1 cellular context compared by ENCODE assay signal in the genomic region with DNA sequence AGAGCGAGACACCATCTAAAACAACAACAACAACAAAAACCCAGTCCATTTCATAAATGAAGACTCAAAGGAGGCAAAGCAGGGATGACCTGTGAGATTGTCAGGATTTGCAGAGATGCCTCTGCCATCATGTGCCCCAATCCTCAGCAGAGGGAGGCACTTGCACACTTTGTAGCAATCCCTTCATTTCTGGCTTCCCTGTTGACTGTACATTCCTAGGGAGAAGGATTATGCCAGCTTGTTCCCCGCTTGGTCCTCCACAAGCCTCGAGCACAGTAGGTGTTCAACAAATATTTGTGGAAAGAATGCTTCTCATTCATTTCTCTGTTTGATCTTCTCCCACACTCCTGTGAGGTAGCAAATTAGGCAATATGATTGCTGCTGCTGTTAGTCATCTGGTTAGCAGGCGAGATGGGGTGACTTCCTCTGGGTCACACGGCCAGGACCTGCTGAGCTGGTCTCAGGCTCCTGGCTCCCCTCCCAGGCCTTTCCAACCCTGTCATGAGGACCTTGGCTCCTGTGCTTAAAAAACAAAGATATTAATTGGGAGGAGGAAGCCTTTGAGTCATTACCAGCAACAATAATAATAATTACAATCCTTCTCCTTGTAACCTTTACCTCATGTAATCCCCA.
TF ChIP-seq lines count a peak whose summit lies in the region.

No MANE protein-coding gene starts in this region.

TF ChIP-seq in K562, 482 proteins besides CTCF, POLR2A, EP300 and RAD21 (continued from another document):
- TF ChIP-seq, protein P1, sequence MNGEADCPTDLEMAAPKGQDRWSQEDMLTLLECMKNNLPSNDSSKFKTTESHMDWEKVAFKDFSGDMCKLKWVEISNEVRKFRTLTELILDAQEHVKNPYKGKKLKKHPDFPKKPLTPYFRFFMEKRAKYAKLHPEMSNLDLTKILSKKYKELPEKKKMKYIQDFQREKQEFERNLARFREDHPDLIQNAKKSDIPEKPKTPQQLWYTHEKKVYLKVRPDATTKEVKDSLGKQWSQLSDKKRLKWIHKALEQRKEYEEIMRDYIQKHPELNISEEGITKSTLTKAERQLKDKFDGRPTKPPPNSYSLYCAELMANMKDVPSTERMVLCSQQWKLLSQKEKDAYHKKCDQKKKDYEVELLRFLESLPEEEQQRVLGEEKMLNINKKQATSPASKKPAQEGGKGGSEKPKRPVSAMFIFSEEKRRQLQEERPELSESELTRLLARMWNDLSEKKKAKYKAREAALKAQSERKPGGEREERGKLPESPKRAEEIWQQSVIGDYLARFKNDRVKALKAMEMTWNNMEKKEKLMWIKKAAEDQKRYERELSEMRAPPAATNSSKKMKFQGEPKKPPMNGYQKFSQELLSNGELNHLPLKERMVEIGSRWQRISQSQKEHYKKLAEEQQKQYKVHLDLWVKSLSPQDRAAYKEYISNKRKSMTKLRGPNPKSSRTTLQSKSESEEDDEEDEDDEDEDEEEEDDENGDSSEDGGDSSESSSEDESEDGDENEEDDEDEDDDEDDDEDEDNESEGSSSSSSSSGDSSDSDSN (IDR thresholded peaks at IDR 0.05; ENCODE audit: borderline replicate concordance in 1 of 2, low read depth in 2 of 2, low read length in 2 of 2): peak; percentile 37 to 64; a peak in 1 of 4 replicates
- TF ChIP-seq ETV5 (CRISPR knock-in tag; IDR thresholded peaks at IDR 0.05; ENCODE audit: low read depth) (no peak), MIER1 (IDR thresholded peaks at IDR 0.05; ENCODE audit: low read depth) (no peak), ZNF324 (CRISPR knock-in tag; IDR thresholded peaks at IDR 0.05) (no peak), SP1 (CRISPR knock-in tag; IDR thresholded peaks at IDR 0.05) (no peak), CCNT2 (IDR thresholded peaks at IDR 0.05; ENCODE audit: borderline replicate concordance, extremely low read depth, insufficient read length, low read depth, low read length) (no peak), ELF4 (CRISPR knock-in tag; IDR thresholded peaks at IDR 0.05) (no peak), ZBTB7A (IDR thresholded peaks at IDR 0.05; ENCODE audit: borderline replicate concordance, control insufficient read depth, low read depth, low read length) (no peak), ELF2 (CRISPR knock-in tag; IDR thresholded peaks at IDR 0.05) (no peak), CEBPB (tag; IDR thresholded peaks at IDR 0.05) (peak; percentile 77), MCM7 (IDR thresholded peaks at IDR 0.05) (no peak), BRF1 (IDR thresholded peaks at IDR 0.05; ENCODE audit: borderline replicate concordance, extremely low read depth, insufficient read length) (no peak), LEF1 (IDR thresholded peaks at IDR 0.05) (no peak), NR2C2 (CRISPR knock-in tag; IDR thresholded peaks at IDR 0.05) (no peak), NR2C2 (tag; IDR thresholded peaks at IDR 0.05) (peak; percentile 20; the same call in 1 of the 2 replicates), ZNF408 (CRISPR knock-in tag; IDR thresholded peaks at IDR 0.05; ENCODE audit: low read depth) (no peak), MYC (IDR thresholded peaks at IDR 0.05; ENCODE audit: low read depth, low read length) (no peak), MYC (CRISPR knock-in tag; IDR thresholded peaks at IDR 0.05; ENCODE audit: borderline replicate concordance, low read depth) (no peak), FOSL1 (tag; conservative IDR thresholded peaks at IDR 0.05) (peak; percentile 52), PRMT5 (CRISPR knock-in tag; IDR thresholded peaks at IDR 0.05) (no peak), MECOM (CRISPR knock-in tag; IDR thresholded peaks at IDR 0.05) (no peak), CEBPG (CRISPR knock-in tag; IDR thresholded peaks at IDR 0.05) (no peak), CEBPG (tag; conservative IDR thresholded peaks at IDR 0.05 in 1 of 2, IDR thresholded peaks at IDR 0.05 in 1 of 2) (peak; percentile 78 to 79), RBFOX2 (IDR thresholded peaks at IDR 0.05; ENCODE audit: low read depth, low read length) (no peak), RAD51 (IDR thresholded peaks at IDR 0.05; ENCODE audit: borderline replicate concordance, low read depth) (no peak), BRD9 (IDR thresholded peaks at IDR 0.05; ENCODE audit: low read depth, partially characterized antibody) (no peak), MAFF (IDR thresholded peaks at IDR 0.05; ENCODE audit: low read length) (no peak), PHB (CRISPR knock-in tag; IDR thresholded peaks at IDR 0.05) (no peak), RHOXF2B (CRISPR knock-in tag; conservative IDR thresholded peaks at IDR 0.05) (no peak), SREBF2 (CRISPR knock-in tag; IDR thresholded peaks at IDR 0.05) (no peak), ZNF316 (IDR thresholded peaks at IDR 0.05) (no peak), BCOR (IDR thresholded peaks at IDR 0.05) (no peak)
- TF ChIP-seq, protein P2, sequence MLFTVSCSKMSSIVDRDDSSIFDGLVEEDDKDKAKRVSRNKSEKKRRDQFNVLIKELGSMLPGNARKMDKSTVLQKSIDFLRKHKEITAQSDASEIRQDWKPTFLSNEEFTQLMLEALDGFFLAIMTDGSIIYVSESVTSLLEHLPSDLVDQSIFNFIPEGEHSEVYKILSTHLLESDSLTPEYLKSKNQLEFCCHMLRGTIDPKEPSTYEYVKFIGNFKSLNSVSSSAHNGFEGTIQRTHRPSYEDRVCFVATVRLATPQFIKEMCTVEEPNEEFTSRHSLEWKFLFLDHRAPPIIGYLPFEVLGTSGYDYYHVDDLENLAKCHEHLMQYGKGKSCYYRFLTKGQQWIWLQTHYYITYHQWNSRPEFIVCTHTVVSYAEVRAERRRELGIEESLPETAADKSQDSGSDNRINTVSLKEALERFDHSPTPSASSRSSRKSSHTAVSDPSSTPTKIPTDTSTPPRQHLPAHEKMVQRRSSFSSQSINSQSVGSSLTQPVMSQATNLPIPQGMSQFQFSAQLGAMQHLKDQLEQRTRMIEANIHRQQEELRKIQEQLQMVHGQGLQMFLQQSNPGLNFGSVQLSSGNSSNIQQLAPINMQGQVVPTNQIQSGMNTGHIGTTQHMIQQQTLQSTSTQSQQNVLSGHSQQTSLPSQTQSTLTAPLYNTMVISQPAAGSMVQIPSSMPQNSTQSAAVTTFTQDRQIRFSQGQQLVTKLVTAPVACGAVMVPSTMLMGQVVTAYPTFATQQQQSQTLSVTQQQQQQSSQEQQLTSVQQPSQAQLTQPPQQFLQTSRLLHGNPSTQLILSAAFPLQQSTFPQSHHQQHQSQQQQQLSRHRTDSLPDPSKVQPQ (CRISPR knock-in tag; IDR thresholded peaks at IDR 0.05; ENCODE audit: borderline replicate concordance): no peak
- TF ChIP-seq, protein P3, sequence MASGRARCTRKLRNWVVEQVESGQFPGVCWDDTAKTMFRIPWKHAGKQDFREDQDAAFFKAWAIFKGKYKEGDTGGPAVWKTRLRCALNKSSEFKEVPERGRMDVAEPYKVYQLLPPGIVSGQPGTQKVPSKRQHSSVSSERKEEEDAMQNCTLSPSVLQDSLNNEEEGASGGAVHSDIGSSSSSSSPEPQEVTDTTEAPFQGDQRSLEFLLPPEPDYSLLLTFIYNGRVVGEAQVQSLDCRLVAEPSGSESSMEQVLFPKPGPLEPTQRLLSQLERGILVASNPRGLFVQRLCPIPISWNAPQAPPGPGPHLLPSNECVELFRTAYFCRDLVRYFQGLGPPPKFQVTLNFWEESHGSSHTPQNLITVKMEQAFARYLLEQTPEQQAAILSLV (tag; IDR thresholded peaks at IDR 0.05): no peak
- TF ChIP-seq, protein P4, sequence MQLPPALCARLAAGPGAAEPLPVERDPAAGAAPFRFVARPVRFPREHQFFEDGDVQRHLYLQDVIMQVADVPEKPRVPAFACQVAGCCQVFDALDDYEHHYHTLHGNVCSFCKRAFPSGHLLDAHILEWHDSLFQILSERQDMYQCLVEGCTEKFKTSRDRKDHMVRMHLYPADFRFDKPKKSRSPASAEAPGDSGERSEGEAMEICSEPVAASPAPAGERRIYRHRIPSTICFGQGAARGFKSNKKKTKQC (CRISPR knock-in tag; IDR thresholded peaks at IDR 0.05): no peak
- TF ChIP-seq, protein P5, sequence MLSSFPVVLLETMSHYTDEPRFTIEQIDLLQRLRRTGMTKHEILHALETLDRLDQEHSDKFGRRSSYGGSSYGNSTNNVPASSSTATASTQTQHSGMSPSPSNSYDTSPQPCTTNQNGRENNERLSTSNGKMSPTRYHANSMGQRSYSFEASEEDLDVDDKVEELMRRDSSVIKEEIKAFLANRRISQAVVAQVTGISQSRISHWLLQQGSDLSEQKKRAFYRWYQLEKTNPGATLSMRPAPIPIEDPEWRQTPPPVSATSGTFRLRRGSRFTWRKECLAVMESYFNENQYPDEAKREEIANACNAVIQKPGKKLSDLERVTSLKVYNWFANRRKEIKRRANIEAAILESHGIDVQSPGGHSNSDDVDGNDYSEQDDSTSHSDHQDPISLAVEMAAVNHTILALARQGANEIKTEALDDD (IDR thresholded peaks at IDR 0.05): peak; percentile 57; the same call in 1 of the 2 replicates
- TF ChIP-seq, protein P6, sequence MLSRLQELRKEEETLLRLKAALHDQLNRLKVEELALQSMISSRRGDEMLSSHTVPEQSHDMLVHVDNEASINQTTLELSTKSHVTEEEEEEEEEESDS (CRISPR knock-in tag; IDR thresholded peaks at IDR 0.05): no peak
- TF ChIP-seq, protein P7, sequence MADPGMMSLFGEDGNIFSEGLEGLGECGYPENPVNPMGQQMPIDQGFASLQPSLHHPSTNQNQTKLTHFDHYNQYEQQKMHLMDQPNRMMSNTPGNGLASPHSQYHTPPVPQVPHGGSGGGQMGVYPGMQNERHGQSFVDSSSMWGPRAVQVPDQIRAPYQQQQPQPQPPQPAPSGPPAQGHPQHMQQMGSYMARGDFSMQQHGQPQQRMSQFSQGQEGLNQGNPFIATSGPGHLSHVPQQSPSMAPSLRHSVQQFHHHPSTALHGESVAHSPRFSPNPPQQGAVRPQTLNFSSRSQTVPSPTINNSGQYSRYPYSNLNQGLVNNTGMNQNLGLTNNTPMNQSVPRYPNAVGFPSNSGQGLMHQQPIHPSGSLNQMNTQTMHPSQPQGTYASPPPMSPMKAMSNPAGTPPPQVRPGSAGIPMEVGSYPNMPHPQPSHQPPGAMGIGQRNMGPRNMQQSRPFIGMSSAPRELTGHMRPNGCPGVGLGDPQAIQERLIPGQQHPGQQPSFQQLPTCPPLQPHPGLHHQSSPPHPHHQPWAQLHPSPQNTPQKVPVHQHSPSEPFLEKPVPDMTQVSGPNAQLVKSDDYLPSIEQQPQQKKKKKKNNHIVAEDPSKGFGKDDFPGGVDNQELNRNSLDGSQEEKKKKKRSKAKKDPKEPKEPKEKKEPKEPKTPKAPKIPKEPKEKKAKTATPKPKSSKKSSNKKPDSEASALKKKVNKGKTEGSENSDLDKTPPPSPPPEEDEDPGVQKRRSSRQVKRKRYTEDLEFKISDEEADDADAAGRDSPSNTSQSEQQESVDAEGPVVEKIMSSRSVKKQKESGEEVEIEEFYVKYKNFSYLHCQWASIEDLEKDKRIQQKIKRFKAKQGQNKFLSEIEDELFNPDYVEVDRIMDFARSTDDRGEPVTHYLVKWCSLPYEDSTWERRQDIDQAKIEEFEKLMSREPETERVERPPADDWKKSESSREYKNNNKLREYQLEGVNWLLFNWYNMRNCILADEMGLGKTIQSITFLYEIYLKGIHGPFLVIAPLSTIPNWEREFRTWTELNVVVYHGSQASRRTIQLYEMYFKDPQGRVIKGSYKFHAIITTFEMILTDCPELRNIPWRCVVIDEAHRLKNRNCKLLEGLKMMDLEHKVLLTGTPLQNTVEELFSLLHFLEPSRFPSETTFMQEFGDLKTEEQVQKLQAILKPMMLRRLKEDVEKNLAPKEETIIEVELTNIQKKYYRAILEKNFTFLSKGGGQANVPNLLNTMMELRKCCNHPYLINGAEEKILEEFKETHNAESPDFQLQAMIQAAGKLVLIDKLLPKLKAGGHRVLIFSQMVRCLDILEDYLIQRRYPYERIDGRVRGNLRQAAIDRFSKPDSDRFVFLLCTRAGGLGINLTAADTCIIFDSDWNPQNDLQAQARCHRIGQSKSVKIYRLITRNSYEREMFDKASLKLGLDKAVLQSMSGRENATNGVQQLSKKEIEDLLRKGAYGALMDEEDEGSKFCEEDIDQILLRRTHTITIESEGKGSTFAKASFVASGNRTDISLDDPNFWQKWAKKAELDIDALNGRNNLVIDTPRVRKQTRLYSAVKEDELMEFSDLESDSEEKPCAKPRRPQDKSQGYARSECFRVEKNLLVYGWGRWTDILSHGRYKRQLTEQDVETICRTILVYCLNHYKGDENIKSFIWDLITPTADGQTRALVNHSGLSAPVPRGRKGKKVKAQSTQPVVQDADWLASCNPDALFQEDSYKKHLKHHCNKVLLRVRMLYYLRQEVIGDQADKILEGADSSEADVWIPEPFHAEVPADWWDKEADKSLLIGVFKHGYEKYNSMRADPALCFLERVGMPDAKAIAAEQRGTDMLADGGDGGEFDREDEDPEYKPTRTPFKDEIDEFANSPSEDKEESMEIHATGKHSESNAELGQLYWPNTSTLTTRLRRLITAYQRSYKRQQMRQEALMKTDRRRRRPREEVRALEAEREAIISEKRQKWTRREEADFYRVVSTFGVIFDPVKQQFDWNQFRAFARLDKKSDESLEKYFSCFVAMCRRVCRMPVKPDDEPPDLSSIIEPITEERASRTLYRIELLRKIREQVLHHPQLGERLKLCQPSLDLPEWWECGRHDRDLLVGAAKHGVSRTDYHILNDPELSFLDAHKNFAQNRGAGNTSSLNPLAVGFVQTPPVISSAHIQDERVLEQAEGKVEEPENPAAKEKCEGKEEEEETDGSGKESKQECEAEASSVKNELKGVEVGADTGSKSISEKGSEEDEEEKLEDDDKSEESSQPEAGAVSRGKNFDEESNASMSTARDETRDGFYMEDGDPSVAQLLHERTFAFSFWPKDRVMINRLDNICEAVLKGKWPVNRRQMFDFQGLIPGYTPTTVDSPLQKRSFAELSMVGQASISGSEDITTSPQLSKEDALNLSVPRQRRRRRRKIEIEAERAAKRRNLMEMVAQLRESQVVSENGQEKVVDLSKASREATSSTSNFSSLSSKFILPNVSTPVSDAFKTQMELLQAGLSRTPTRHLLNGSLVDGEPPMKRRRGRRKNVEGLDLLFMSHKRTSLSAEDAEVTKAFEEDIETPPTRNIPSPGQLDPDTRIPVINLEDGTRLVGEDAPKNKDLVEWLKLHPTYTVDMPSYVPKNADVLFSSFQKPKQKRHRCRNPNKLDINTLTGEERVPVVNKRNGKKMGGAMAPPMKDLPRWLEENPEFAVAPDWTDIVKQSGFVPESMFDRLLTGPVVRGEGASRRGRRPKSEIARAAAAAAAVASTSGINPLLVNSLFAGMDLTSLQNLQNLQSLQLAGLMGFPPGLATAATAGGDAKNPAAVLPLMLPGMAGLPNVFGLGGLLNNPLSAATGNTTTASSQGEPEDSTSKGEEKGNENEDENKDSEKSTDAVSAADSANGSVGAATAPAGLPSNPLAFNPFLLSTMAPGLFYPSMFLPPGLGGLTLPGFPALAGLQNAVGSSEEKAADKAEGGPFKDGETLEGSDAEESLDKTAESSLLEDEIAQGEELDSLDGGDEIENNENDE (IDR thresholded peaks at IDR 0.05; ENCODE audit: low read depth, low read length): no peak
